2 cellular contexts compared by ENCODE assay signal in the genomic region with DNA sequence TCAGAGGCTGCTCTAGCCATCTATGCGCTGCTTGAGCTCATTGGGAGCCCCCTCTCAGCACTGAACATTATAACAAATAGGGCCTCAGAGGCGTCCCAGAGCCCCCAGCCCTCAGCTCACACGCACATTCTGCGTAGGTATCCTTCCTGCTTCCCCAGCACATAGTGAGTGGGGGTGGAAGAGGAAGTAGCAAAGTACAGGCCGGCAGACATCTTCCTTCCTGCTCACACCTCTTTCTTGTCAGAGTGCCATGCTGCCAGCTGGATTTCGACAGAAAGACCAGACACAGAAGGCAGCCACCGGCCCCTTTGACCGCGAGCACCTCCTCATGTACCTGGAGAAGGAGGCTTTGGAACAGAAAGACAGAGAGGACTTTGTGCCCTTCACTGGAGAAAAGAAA.
TF ChIP-seq lines count a peak whose summit lies in the region.

No MANE protein-coding gene starts in this region.

TF ChIP-seq in GM23338, 12 proteins besides CTCF, POLR2A, EP300 and RAD21 (continued from another document):
- TF ChIP-seq, protein P1, sequence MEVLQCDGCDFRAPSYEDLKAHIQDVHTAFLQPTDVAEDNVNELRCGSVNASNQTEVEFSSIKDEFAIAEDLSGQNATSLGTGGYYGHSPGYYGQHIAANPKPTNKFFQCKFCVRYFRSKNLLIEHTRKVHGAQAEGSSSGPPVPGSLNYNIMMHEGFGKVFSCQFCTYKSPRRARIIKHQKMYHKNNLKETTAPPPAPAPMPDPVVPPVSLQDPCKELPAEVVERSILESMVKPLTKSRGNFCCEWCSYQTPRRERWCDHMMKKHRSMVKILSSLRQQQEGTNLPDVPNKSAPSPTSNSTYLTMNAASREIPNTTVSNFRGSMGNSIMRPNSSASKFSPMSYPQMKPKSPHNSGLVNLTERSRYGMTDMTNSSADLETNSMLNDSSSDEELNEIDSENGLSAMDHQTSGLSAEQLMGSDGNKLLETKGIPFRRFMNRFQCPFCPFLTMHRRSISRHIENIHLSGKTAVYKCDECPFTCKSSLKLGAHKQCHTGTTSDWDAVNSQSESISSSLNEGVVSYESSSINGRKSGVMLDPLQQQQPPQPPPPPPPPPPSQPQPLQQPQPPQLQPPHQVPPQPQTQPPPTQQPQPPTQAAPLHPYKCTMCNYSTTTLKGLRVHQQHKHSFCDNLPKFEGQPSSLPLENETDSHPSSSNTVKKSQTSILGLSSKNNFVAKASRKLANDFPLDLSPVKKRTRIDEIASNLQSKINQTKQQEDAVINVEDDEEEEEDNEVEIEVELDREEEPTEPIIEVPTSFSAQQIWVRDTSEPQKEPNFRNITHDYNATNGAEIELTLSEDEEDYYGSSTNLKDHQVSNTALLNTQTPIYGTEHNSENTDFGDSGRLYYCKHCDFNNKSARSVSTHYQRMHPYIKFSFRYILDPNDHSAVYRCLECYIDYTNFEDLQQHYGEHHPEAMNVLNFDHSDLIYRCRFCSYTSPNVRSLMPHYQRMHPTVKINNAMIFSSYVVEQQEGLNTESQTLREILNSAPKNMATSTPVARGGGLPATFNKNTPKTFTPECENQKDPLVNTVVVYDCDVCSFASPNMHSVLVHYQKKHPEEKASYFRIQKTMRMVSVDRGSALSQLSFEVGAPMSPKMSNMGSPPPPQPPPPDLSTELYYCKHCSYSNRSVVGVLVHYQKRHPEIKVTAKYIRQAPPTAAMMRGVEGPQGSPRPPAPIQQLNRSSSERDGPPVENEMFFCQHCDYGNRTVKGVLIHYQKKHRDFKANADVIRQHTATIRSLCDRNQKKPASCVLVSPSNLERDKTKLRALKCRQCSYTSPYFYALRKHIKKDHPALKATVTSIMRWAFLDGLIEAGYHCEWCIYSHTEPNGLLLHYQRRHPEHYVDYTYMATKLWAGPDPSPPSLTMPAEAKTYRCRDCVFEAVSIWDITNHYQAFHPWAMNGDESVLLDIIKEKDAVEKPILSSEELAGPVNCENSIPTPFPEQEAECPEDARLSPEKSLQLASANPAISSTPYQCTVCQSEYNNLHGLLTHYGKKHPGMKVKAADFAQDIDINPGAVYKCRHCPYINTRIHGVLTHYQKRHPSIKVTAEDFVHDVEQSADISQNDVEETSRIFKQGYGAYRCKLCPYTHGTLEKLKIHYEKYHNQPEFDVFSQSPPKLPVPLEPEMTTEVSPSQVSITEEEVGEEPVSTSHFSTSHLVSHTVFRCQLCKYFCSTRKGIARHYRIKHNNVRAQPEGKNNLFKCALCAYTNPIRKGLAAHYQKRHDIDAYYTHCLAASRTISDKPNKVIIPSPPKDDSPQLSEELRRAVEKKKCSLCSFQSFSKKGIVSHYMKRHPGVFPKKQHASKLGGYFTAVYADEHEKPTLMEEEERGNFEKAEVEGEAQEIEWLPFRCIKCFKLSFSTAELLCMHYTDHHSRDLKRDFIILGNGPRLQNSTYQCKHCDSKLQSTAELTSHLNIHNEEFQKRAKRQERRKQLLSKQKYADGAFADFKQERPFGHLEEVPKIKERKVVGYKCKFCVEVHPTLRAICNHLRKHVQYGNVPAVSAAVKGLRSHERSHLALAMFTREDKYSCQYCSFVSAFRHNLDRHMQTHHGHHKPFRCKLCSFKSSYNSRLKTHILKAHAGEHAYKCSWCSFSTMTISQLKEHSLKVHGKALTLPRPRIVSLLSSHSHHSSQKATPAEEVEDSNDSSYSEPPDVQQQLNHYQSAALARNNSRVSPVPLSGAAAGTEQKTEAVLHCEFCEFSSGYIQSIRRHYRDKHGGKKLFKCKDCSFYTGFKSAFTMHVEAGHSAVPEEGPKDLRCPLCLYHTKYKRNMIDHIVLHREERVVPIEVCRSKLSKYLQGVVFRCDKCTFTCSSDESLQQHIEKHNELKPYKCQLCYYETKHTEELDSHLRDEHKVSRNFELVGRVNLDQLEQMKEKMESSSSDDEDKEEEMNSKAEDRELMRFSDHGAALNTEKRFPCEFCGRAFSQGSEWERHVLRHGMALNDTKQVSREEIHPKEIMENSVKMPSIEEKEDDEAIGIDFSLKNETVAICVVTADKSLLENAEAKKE (CRISPR knock-in tag; IDR thresholded peaks at IDR 0.05): no peak
- TF ChIP-seq NANOG (IDR thresholded peaks at IDR 0.05; ENCODE audit: borderline replicate concordance): no peak
- TF ChIP-seq CREB1 (CRISPR knock-in tag; IDR thresholded peaks at IDR 0.05; ENCODE audit: low read depth): no peak
- TF ChIP-seq JUNB (IDR thresholded peaks at IDR 0.05; ENCODE audit: unreplicated experiment): no peak
- TF ChIP-seq EZH2phosphoT487 (IDR thresholded peaks at IDR 0.05; ENCODE audit: unreplicated experiment): no peak
- TF ChIP-seq, protein P2, sequence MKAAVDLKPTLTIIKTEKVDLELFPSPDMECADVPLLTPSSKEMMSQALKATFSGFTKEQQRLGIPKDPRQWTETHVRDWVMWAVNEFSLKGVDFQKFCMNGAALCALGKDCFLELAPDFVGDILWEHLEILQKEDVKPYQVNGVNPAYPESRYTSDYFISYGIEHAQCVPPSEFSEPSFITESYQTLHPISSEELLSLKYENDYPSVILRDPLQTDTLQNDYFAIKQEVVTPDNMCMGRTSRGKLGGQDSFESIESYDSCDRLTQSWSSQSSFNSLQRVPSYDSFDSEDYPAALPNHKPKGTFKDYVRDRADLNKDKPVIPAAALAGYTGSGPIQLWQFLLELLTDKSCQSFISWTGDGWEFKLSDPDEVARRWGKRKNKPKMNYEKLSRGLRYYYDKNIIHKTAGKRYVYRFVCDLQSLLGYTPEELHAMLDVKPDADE (IDR thresholded peaks at IDR 0.05): no peak
- no peak for TF ChIP-seq EZH2 (IDR thresholded peaks at IDR 0.05; ENCODE audit: low read depth, unreplicated experiment)
- no peak for TF ChIP-seq POLR2AphosphoS5 (IDR thresholded peaks at IDR 0.05; ENCODE audit: low read depth)
- no peak for TF ChIP-seq ZNF114 (CRISPR knock-in tag; IDR thresholded peaks at IDR 0.05)

TF ChIP-seq in WTC11, 78 proteins besides CTCF, POLR2A, EP300 and RAD21 (continued from another document):
- TF ChIP-seq, protein P3, sequence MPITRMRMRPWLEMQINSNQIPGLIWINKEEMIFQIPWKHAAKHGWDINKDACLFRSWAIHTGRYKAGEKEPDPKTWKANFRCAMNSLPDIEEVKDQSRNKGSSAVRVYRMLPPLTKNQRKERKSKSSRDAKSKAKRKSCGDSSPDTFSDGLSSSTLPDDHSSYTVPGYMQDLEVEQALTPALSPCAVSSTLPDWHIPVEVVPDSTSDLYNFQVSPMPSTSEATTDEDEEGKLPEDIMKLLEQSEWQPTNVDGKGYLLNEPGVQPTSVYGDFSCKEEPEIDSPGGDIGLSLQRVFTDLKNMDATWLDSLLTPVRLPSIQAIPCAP (CRISPR knock-in tag; IDR thresholded peaks at IDR 0.05): no peak
- TF ChIP-seq ZNF671 (CRISPR knock-in tag; IDR thresholded peaks at IDR 0.05) (no peak), NR2C2 (CRISPR knock-in tag; IDR thresholded peaks at IDR 0.05) (no peak), FOXK1 (CRISPR knock-in tag; IDR thresholded peaks at IDR 0.05) (no peak)
